In genomic region chr2:106366145-106366544, GRCh38 we compare ENCODE assay signal across 2 cellular contexts.
TF ChIP-seq lines count a peak whose summit lies in the region.

No MANE protein-coding gene starts in this region.

TF ChIP-seq in H1, 55 proteins besides CTCF, POLR2A, EP300 and RAD21 (continues in another document):
- TF ChIP-seq KDM1A (IDR thresholded peaks at IDR 0.05; ENCODE audit: borderline replicate concordance, low read length) (no peak), CTBP2 (IDR thresholded peaks at IDR 0.05; ENCODE audit: borderline replicate concordance, insufficient read depth, insufficient read length, low read length) (no peak), SIN3A (conservative IDR thresholded peaks at IDR 0.05 in 1 of 2, IDR thresholded peaks at IDR 0.05 in 1 of 2; ENCODE audit: low read depth in 1 of 2, low read length in 2 of 2) (no peak), KDM5A (IDR thresholded peaks at IDR 0.05; ENCODE audit: low read length) (no peak), ATF2 (IDR thresholded peaks at IDR 0.05; ENCODE audit: low read length) (no peak), EZH2 (IDR thresholded peaks at IDR 0.05; ENCODE audit: low read depth, low read length, severe bottlenecking) (no peak), SP4 (IDR thresholded peaks at IDR 0.05; ENCODE audit: low read length) (no peak), GTF2F1 (IDR thresholded peaks at IDR 0.05; ENCODE audit: borderline replicate concordance, low read depth, low read length) (no peak), SAP30 (IDR thresholded peaks at IDR 0.05; ENCODE audit: insufficient read depth, insufficient replicate concordance, low read length) (no peak), CHD1 (IDR thresholded peaks at IDR 0.05; ENCODE audit: low read depth, low read length) (no peak), PHF8 (conservative IDR thresholded peaks at IDR 0.05; ENCODE audit: low read depth, low read length) (no peak), TAF1 (IDR thresholded peaks at IDR 0.05; ENCODE audit: low read depth, low read length) (no peak), E2F6 (IDR thresholded peaks at IDR 0.05) (no peak), CHD7 (IDR thresholded peaks at IDR 0.05; ENCODE audit: insufficient replicate concordance, low read length) (no peak)

TF ChIP-seq in HepG2, 621 proteins besides CTCF, POLR2A, EP300 and RAD21 (continued from another document):
- no peak for TF ChIP-seq ZNF18 (CRISPR knock-in tag; IDR thresholded peaks at IDR 0.05; ENCODE audit: insufficient replicate concordance)
- TF ChIP-seq PAXIP1 (CRISPR knock-in tag; conservative IDR thresholded peaks at IDR 0.05), result no peak
- no peak for TF ChIP-seq ZNF207 (IDR thresholded peaks at IDR 0.05; ENCODE audit: borderline replicate concordance)
- no peak for TF ChIP-seq KAT7 (CRISPR knock-in tag; IDR thresholded peaks at IDR 0.05; ENCODE audit: borderline replicate concordance)
- no peak for TF ChIP-seq HINFP (CRISPR knock-in tag; IDR thresholded peaks at IDR 0.05; ENCODE audit: low read depth)
- no peak for TF ChIP-seq ZNF776 (CRISPR knock-in tag; IDR thresholded peaks at IDR 0.05)
- TF ChIP-seq ZNF597 (CRISPR knock-in tag; IDR thresholded peaks at IDR 0.05), result no peak
- TF ChIP-seq EZH2 (conservative IDR thresholded peaks at IDR 0.05; ENCODE audit: low read depth, low read length), result no peak
- no peak for TF ChIP-seq TBP (CRISPR knock-in tag; IDR thresholded peaks at IDR 0.05)
- TF ChIP-seq ZNF318 (CRISPR knock-in tag; IDR thresholded peaks at IDR 0.05), result no peak
- no peak for TF ChIP-seq SIX4 (CRISPR knock-in tag; IDR thresholded peaks at IDR 0.05)
TF ChIP-seq in HepG2: peak in this region for 0.
